8 cellular contexts compared by ENCODE assay signal in genomic region chr22:42720263-42721044, GRCh38. TPM values are rescaled to one million over a fixed set of nuclear protein-coding genes. Genes with fewer than 3 reads are reported as not detected.
DNase-seq lines count a peak whose midpoint lies in the region; ATAC-seq and TF ChIP-seq lines count a peak whose summit lies in the region.

A4GALT (minus strand) TSS chr22:42720870; CDS start chr22:42693951, 26,919 bp downstream.

- ATAC-seq in Right ventricle myocardium superior (ENCODE audit: poor library complexity) (peak; percentile 80), HG03565 (IDR thresholded peaks at IDR 0.05; ENCODE audit: unreplicated experiment) (no peak), GM21619 (IDR thresholded peaks at IDR 0.05; ENCODE audit: unreplicated experiment) (no peak)

- H3K36me3 Mint-ChIP-seq in activated T-cell treated with anti-CD3 and anti-CD28 coated beads, Interleukin-2, amount 50 U/mL, for 24 hours (ENCODE audit: low read depth), result no peaks in the 10 kb centered on the region

- peak; percentile 35 for DNase-seq in activated T-cell treated with anti-CD3 and anti-CD28 coated beads, Interleukin-2, amount 50 U/mL, for 24 hours
- no peak for DNase-seq in activated T-cell treated with anti-CD3 and anti-CD28 coated beads, Interleukin-2, amount 50 U/mL, for 1 hour
- DNase-seq in activated CD8-positive, alpha-beta memory T cell treated with anti-CD3 and anti-CD28 coated beads, Interleukin-2, amount 50 U/mL, for 48 hours, result peak; percentile 55
- DNase-seq in Right ventricle myocardium superior (peak; percentile 57), prostate gland (ENCODE audit: low spot score) (no peak)
- DNase-seq in stimulated activated naive CD4-positive, alpha-beta T cell treated with Interleukin-2 at 50 U/mL for 16 hours (lab: John Stamatoyannopoulos, UW), result no peak

- TF ChIP-seq CTCF in prostate gland (IDR thresholded peaks at IDR 0.05), result no peak

- peak within 1 kb of the TSS; percentile 46 for H3K4me3 Mint-ChIP-seq in activated T-cell treated with anti-CD3 and anti-CD28 coated beads, Interleukin-2, amount 50 U/mL, for 24 hours

- 1% methylated on average over 31 of the region's 104 CpGs for WGBS in prostate gland

- intact Hi-C loops in Right ventricle myocardium superior (cut with DNase I) (no loop called here), prostate gland (cut with DNase I) (no loop called here)

- no peak for TF ChIP-seq POLR2A in prostate gland (IDR thresholded peaks at IDR 0.05)

- peaks cover 20% of the 10 kb centered on the region for H3K4me1 Mint-ChIP-seq in activated T-cell treated with anti-CD3 and anti-CD28 coated beads, Interleukin-2, amount 50 U/mL, for 24 hours (ENCODE audit: low read depth)

- H3K9me3 Mint-ChIP-seq in activated T-cell treated with anti-CD3 and anti-CD28 coated beads, Interleukin-2, amount 50 U/mL, for 24 hours, result no peaks in the 10 kb centered on the region

- H3K4me3 ChIP-seq in prostate gland, result peak within 1 kb of the TSS; percentile 83 to 88

- H3K9me3 ChIP-seq in prostate gland, result no peaks in the 10 kb centered on the region

- peaks cover 7% of the 10 kb centered on the region for H3K4me1 ChIP-seq in prostate gland (replicated peaks)

- H3K27me3 ChIP-seq in prostate gland (replicated peaks; ENCODE audit: insufficient read depth), result no peaks in the 10 kb centered on the region

- no peaks in the 10 kb centered on the region for H3K36me3 ChIP-seq in prostate gland

- H3K27me3 Mint-ChIP-seq in activated T-cell treated with anti-CD3 and anti-CD28 coated beads, Interleukin-2, amount 50 U/mL, for 24 hours, result peaks cover 71% of the 10 kb centered on the region

- no peak within 1 kb of the TSS for H3K27ac Mint-ChIP-seq in activated T-cell treated with anti-CD3 and anti-CD28 coated beads, Interleukin-2, amount 50 U/mL, for 24 hours

- peak within 1 kb of the TSS; percentile 88 to 91 for H3K27ac ChIP-seq in prostate gland

RNA-seq across cellular contexts. Expression of gene A4GALT, which starts in this region (rescaled TPM):
- 76.1 TPM for total RNA-seq in Right ventricle myocardium superior
- total RNA-seq in prostate gland, result 10 to 100 TPM; 34.7 to 40.0 TPM

Comparison
In these comparisons a context has a peak if more than half of its experiments do, and no peak if none do; other contexts are left out.
1. DNase-seq: peak in activated T-cell treated with anti-CD3 and anti-CD28 coated beads, Interleukin-2, amount 50 U/mL, for 24 hours (single experiment), activated CD8-positive, alpha-beta memory T cell treated with anti-CD3 and anti-CD28 coated beads, Interleukin-2, amount 50 U/mL, for 48 hours (single experiment) and Right ventricle myocardium superior (single experiment); none in activated T-cell treated with anti-CD3 and anti-CD28 coated beads, Interleukin-2, amount 50 U/mL, for 1 hour (single experiment), prostate gland (single experiment) and stimulated activated naive CD4-positive, alpha-beta T cell treated with Interleukin-2 at 50 U/mL for 16 hours (single experiment).